ENCODE assay signal across 1 cellular context in genomic region chr12:107462428-107463332, GRCh38.
TF ChIP-seq lines count a peak whose summit lies in the region.

No MANE protein-coding gene starts in this region.

TF ChIP-seq in IMR-90, 13 proteins besides CTCF, POLR2A, EP300 and RAD21 (continued from another document):
- TF ChIP-seq, protein P1, sequence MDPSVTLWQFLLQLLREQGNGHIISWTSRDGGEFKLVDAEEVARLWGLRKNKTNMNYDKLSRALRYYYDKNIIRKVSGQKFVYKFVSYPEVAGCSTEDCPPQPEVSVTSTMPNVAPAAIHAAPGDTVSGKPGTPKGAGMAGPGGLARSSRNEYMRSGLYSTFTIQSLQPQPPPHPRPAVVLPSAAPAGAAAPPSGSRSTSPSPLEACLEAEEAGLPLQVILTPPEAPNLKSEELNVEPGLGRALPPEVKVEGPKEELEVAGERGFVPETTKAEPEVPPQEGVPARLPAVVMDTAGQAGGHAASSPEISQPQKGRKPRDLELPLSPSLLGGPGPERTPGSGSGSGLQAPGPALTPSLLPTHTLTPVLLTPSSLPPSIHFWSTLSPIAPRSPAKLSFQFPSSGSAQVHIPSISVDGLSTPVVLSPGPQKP (IDR thresholded peaks at IDR 0.05; ENCODE audit: borderline replicate concordance, low read depth, low read length) = no peak
- TF ChIP-seq NFE2L2 (IDR thresholded peaks at IDR 0.05; ENCODE audit: low read depth, low read length) = no peak
- TF ChIP-seq CHD1 (IDR thresholded peaks at IDR 0.05; ENCODE audit: low read depth, low read length) = no peak
- no peak for TF ChIP-seq BHLHE40 (IDR thresholded peaks at IDR 0.05; ENCODE audit: low read depth, low read length)
- TF ChIP-seq SMC3 (IDR thresholded peaks at IDR 0.05; ENCODE audit: low read depth, low read length) = no peak
- no peak for TF ChIP-seq RCOR1 (IDR thresholded peaks at IDR 0.05; ENCODE audit: insufficient replicate concordance, low read length)
- no peak for TF ChIP-seq CEBPB (IDR thresholded peaks at IDR 0.05; ENCODE audit: low read depth, low read length)
- TF ChIP-seq MAZ (IDR thresholded peaks at IDR 0.05; ENCODE audit: borderline replicate concordance, low read depth, low read length) = no peak
- no peak for TF ChIP-seq FOS (IDR thresholded peaks at IDR 0.05; ENCODE audit: low read depth, low read length)
- no peak for TF ChIP-seq MXI1 (IDR thresholded peaks at IDR 0.05; ENCODE audit: borderline replicate concordance, low read depth, low read length)
TF ChIP-seq in IMR-90: peak in this region for 0.
